9 cellular contexts compared by ENCODE assay signal in the genomic region with DNA sequence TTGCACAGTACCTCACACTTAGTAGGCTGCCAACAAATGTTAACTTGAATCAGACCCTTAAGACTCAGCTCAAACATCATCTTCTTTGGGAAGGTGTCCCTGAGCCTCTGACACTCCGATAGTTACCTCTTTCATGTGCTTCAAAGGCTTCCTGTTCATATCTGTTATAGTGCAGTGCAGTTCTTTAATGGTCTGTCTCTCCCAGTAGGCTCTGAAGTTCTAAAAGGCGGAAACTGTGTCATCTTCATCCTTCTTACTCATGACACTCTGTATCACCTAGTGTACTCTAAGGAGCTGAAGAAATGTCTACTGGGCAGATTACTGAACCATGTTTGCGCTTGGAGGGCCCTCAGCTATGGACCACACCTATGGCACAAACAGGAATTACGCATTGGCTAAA.
"Had no signal": no experiment of that assay in that cellular context is flagged by ENCODE, and none has a peak within 500 bp of the region (broad histone marks: within the 10 kb centered on the region; RNA-seq: fewer than 3 reads in every experiment).

No MANE protein-coding gene starts in this region.

- H3K27ac Mint-ChIP-seq: mesothelial cell of epicardium; stimulated activated effector memory CD8-positive, alpha-beta T cell treated with anti-CD3 and anti-CD28 coated beads, Interleukin-12 subunit alpha, Interleukin-12 subunit beta, amount 100 ng/mL, for 72 hours had no signal

- H3K4me1 Mint-ChIP-seq: stimulated activated effector memory CD8-positive, alpha-beta T cell treated with anti-CD3 and anti-CD28 coated beads, Interleukin-12 subunit alpha, Interleukin-12 subunit beta, amount 100 ng/mL, for 72 hours had no signal

- H3K36me3 Mint-ChIP-seq: mesothelial cell of epicardium; stimulated activated effector memory CD8-positive, alpha-beta T cell treated with anti-CD3 and anti-CD28 coated beads, Interleukin-12 subunit alpha, Interleukin-12 subunit beta, amount 100 ng/mL, for 72 hours had no signal

- ATAC-seq: gastroesophageal sphincter; heart right ventricle; left colon; lower lobe of right lung; stimulated activated effector memory CD8-positive, alpha-beta T cell treated with anti-CD3 and anti-CD28 coated beads, Interleukin-12 subunit alpha, Interleukin-12 subunit beta, amount 100 ng/mL, for 72 hours had no signal

- H3K9me3 Mint-ChIP-seq: mesothelial cell of epicardium; stimulated activated effector memory CD8-positive, alpha-beta T cell treated with anti-CD3 and anti-CD28 coated beads, Interleukin-12 subunit alpha, Interleukin-12 subunit beta, amount 100 ng/mL, for 72 hours had no signal

- DNase-seq: activated CD8-positive, alpha-beta memory T cell treated with anti-CD3 and anti-CD28 coated beads for 24 hours; heart right ventricle; left colon; lower lobe of right lung; retina; SJCRH30 had no signal

- H3K4me3 Mint-ChIP-seq: mesothelial cell of epicardium; stimulated activated effector memory CD8-positive, alpha-beta T cell treated with anti-CD3 and anti-CD28 coated beads, Interleukin-12 subunit alpha, Interleukin-12 subunit beta, amount 100 ng/mL, for 72 hours had no signal
